In genomic region chr6:144185133-144185836, GRCh38 we compare ENCODE assay signal across 19 cellular contexts.
"Had no signal": no experiment of that assay in that cellular context is flagged by ENCODE, and none has a peak within 500 bp of the region (broad histone marks: within the 10 kb centered on the region; RNA-seq: fewer than 3 reads in every experiment).

No MANE protein-coding gene starts in this region.

- FAIRE-seq: pancreas had no signal

- H3K36me3 ChIP-seq: neural progenitor cell, pancreas had no signal

- H3K4me1 ChIP-seq: neural progenitor cell, pancreas, tibial nerve had no signal

- H3K9ac ChIP-seq: neural progenitor cell had no signal

- ATAC-seq: activated CD4-positive, CD25-positive, alpha-beta regulatory T cell treated with anti-CD3 and anti-CD28 coated beads, Interleukin-2, amount 50 U/mL, for 24 hours; pancreas had no signal

- H2AFZ ChIP-seq: hepatocyte, neural progenitor cell had no signal

- H3K9me3 ChIP-seq: pancreas, tibial nerve, vagina had no signal

- H3K4me2 ChIP-seq: hepatocyte, neural progenitor cell had no signal

- DNase-seq: activated naive CD4-positive, alpha-beta T cell; activated naive CD8-positive, alpha-beta T cell treated with anti-CD3 and anti-CD28 coated beads, Interleukin-2, amount 10 ng/mL, durations not matched to agents 7 days and 5 days; cerebellar nuclear complex; dermis blood vessel endothelial cell; islet precursor cell; naive B cell; pancreas; retina; stimulated activated CD4-positive, alpha-beta T cell treated with anti-CD3 and anti-CD28 coated beads, Interleukin-15, amount 100 ng/mL, for 24 hours; stimulated activated CD4-positive, alpha-beta T cell treated with anti-CD3 and anti-CD28 coated beads, Interleukin-4, amount 100 ng/mL, for 1 hour; stimulated activated naive CD4-positive, alpha-beta T cell; substantia nigra; T-helper 9 cell had no signal

- H3K27me3 ChIP-seq: hepatocyte, neural progenitor cell, pancreas, tibial nerve, vagina had no signal

- H3K79me2 ChIP-seq: hepatocyte had no signal

- H3K4me3 ChIP-seq: hepatocyte, neural progenitor cell, pancreas, skin epidermis, tibial nerve, vagina had no signal

- H3K27ac ChIP-seq: hepatocyte, neural progenitor cell, pancreas, skin epidermis, tibial nerve, vagina had no signal
